1 cellular context compared by ENCODE assay signal in genomic region chr9:93143830-93144530, GRCh38.
TF ChIP-seq lines count a peak whose summit lies in the region.

No MANE protein-coding gene starts in this region.

TF ChIP-seq in GM23338, 12 proteins besides CTCF, POLR2A, EP300 and RAD21 (continued from another document):
- no peak for TF ChIP-seq ZNF462 (CRISPR knock-in tag; IDR thresholded peaks at IDR 0.05)
- no peak for TF ChIP-seq EZH2phosphoT487 (IDR thresholded peaks at IDR 0.05; ENCODE audit: unreplicated experiment)
- TF ChIP-seq NANOG (IDR thresholded peaks at IDR 0.05; ENCODE audit: borderline replicate concordance) = no peak
